Comparison of ENCODE assay signal across 14 cellular contexts in the genomic region with DNA sequence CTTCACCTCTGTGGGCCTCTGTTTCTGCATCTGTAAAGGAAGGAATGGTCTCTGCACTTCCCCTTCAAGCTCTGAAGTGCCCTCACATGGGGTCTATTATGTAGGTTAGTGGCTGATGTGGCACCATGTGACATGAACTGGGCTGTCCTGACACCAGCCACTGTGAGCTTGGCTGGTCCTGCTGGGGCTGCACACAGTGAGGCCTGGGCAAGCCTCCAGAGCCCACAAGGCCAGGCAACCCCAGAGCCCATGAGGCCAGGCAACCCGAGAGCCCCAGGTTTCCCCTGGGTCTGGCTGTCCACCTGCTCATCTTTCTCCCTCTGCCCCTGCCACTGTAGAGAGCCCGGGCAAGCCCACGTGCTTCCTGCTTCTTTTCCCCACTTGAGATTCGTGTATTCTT.
DNase-seq lines count a peak whose midpoint lies in the region; ATAC-seq and TF ChIP-seq lines count a peak whose summit lies in the region.
"Had no signal": no experiment of that assay in that cellular context is flagged by ENCODE, and none has a peak within 500 bp of the region (broad histone marks: within the 10 kb centered on the region; RNA-seq: fewer than 3 reads in every experiment).

No MANE protein-coding gene starts in this region.

- H3K27me3 ChIP-seq in Loucy (ENCODE audit: insufficient read depth, low read length, poor library complexity, severe bottlenecking) (no peaks in the 10 kb centered on the region), neural cell (ENCODE audit: insufficient read depth, low read depth, low read length) (no peaks in the 10 kb centered on the region)
- H3K27me3 ChIP-seq: Peyer's patch had no signal

- TF ChIP-seq CTCF in Loucy (conservative IDR thresholded peaks at IDR 0.05; ENCODE audit: low read length) (no peak), neural cell (IDR thresholded peaks at IDR 0.05; ENCODE audit: poor library complexity, severe bottlenecking) (no peak)

- no peak overlapping the region for H3K4me3 Mint-ChIP-seq in naive thymus-derived CD8-positive, alpha-beta T cell
- no peak overlapping the region for H3K4me3 Mint-ChIP-seq in stimulated activated naive CD8-positive, alpha-beta T cell treated with anti-CD3 and anti-CD28 coated beads, Interleukin-15, amount 100 ng/mL, for 72 hours
- H3K4me3 Mint-ChIP-seq: HFFc6 had no signal

- H3K79me2 ChIP-seq in Loucy (ENCODE audit: insufficient read depth, low read length): no peaks in the 10 kb centered on the region
- no peaks in the 10 kb centered on the region for H3K79me2 ChIP-seq in neural cell (replicated peaks; ENCODE audit: insufficient read depth, low read length)

- no peak for TF ChIP-seq RAD21 in neural cell (conservative IDR thresholded peaks at IDR 0.05)

- H3K4me2 ChIP-seq in Loucy (ENCODE audit: low read depth, low read length, poor library complexity, severe bottlenecking) (peak overlapping the region; percentile 22), neural cell (ENCODE audit: low read length) (no peak overlapping the region)

- TF ChIP-seq EP300 in neural cell (conservative IDR thresholded peaks at IDR 0.05; ENCODE audit: poor library complexity, severe bottlenecking): no peak

- peaks cover 0 to 2% (median 0%) of the 10 kb centered on the region in 4 donors for H3K4me1 Mint-ChIP-seq in naive thymus-derived CD8-positive, alpha-beta T cell
- H3K4me1 Mint-ChIP-seq in stimulated activated naive CD8-positive, alpha-beta T cell treated with anti-CD3 and anti-CD28 coated beads, Interleukin-15, amount 100 ng/mL, for 72 hours: no peaks in the 10 kb centered on the region

- ATAC-seq in naive thymus-derived CD8-positive, alpha-beta T cell: no peak
- ATAC-seq in HG02759 (IDR thresholded peaks at IDR 0.05; ENCODE audit: unreplicated experiment): no peak
- no peak for ATAC-seq in stimulated activated naive CD8-positive, alpha-beta T cell treated with anti-CD3 and anti-CD28 coated beads, Interleukin-15, amount 100 ng/mL, for 72 hours

- in situ Hi-C loops in G401 (cut with HindIII; ENCODE audit: low sequenced_read_pairs): no loop called here

- H3K27ac ChIP-seq in neural cell (ENCODE audit: low read length): peak overlapping the region; percentile 71
- H3K27ac ChIP-seq: Peyer's patch had no signal

- no peaks in the 10 kb centered on the region for H4K20me1 ChIP-seq in Loucy (ENCODE audit: insufficient read depth, low read length, poor library complexity, severe bottlenecking)
- H4K20me1 ChIP-seq in neural cell (ENCODE audit: insufficient read depth): no peaks in the 10 kb centered on the region

- peaks cover 14% of the 10 kb centered on the region for H3K4me1 ChIP-seq in Loucy (ENCODE audit: insufficient read depth, low read length, poor library complexity, severe bottlenecking)

- H3K9me3 Mint-ChIP-seq in naive thymus-derived CD8-positive, alpha-beta T cell: no peaks in the 10 kb centered on the region
- no peaks in the 10 kb centered on the region for H3K9me3 Mint-ChIP-seq in stimulated activated naive CD8-positive, alpha-beta T cell treated with anti-CD3 and anti-CD28 coated beads, Interleukin-15, amount 100 ng/mL, for 72 hours
- H3K9me3 Mint-ChIP-seq: HFFc6 had no signal

- H3K4me3 ChIP-seq in Loucy (ENCODE audit: low read length, poor library complexity, severe bottlenecking): no peak overlapping the region
- peak overlapping the region; percentile 36 for H3K4me3 ChIP-seq in neural cell (ENCODE audit: low read length)
- H3K4me3 ChIP-seq: Peyer's patch had no signal

- POLR2A ChIA-PET in naive thymus-derived CD8-positive, alpha-beta T cell (lab: Charles Lee): no interaction called here

- H3K36me3 Mint-ChIP-seq in naive thymus-derived CD8-positive, alpha-beta T cell: no peaks in the 10 kb centered on the region

- peaks cover 0 to 2% (median 0%) of the 10 kb centered on the region in 5 donors for H3K27me3 Mint-ChIP-seq in naive thymus-derived CD8-positive, alpha-beta T cell
- H3K27me3 Mint-ChIP-seq in stimulated activated naive CD8-positive, alpha-beta T cell treated with anti-CD3 and anti-CD28 coated beads, Interleukin-15, amount 100 ng/mL, for 72 hours: no peaks in the 10 kb centered on the region

- no peaks in the 10 kb centered on the region for H3K9me2 ChIP-seq in Loucy (replicated peaks; ENCODE audit: low read depth, low read length)
- no peaks in the 10 kb centered on the region for H3K9me2 ChIP-seq in neural cell (ENCODE audit: insufficient read depth, low read length)

- H3K36me3 ChIP-seq in Loucy (ENCODE audit: insufficient read depth, low read length) (no peaks in the 10 kb centered on the region), neural cell (ENCODE audit: insufficient read depth, low read length) (no peaks in the 10 kb centered on the region)
- H3K36me3 ChIP-seq: Peyer's patch had no signal

- H3F3A ChIP-seq in Loucy (ENCODE audit: low read depth): no peaks in the 10 kb centered on the region
- no peaks in the 10 kb centered on the region for H3F3A ChIP-seq in neural cell (ENCODE audit: insufficient read depth, low read length, poor library complexity, severe bottlenecking)

- H3K9ac ChIP-seq in Loucy (ENCODE audit: low read depth, low read length, poor library complexity, severe bottlenecking) (no peak overlapping the region), neural cell (ENCODE audit: low read length) (peak overlapping the region; percentile 27)

- H2AFZ ChIP-seq in Loucy (ENCODE audit: low read length) (peak overlapping the region; percentile 69), neural cell (ENCODE audit: low read depth, low read length) (no peak overlapping the region)

- peak; percentile 27 for DNase-seq in G401 (ENCODE audit: low spot score)
- DNase-seq in cerebellum (ENCODE audit: low spot score): peak; percentile 7
- DNase-seq in naive thymus-derived CD8-positive, alpha-beta T cell: no peak
- no peak for DNase-seq in stimulated activated naive CD8-positive, alpha-beta T cell treated with anti-CD3 and anti-CD28 coated beads, Interleukin-15, amount 100 ng/mL, for 72 hours
- no peak for DNase-seq in islet precursor cell
- DNase-seq: DMS53, HFFc6, NCI-H2029 treated with DMSO at 0.1 percent for 48 hours, NCI-H226, Peyer's patch, SHP77 had no signal

- H3K9me3 ChIP-seq in Loucy (ENCODE audit: insufficient read depth, low read depth, low read length) (no peaks in the 10 kb centered on the region), neural cell (ENCODE audit: low read length) (no peaks in the 10 kb centered on the region)
- H3K9me3 ChIP-seq: Peyer's patch had no signal

- H3K27ac Mint-ChIP-seq in naive thymus-derived CD8-positive, alpha-beta T cell: peak overlapping the region in 1 of 10 donors; percentile 3
- H3K27ac Mint-ChIP-seq in stimulated activated naive CD8-positive, alpha-beta T cell treated with anti-CD3 and anti-CD28 coated beads, Interleukin-15, amount 100 ng/mL, for 72 hours: peak overlapping the region in 1 of 2 donors; percentile 1
- H3K27ac Mint-ChIP-seq: HFFc6 had no signal

TF ChIP-seq in neural cell, 6 proteins besides CTCF, POLR2A, EP300 and RAD21:
- TF ChIP-seq POLR2AphosphoS5 (IDR thresholded peaks at IDR 0.05) (no peak), EZH2 (IDR thresholded peaks at IDR 0.05; ENCODE audit: borderline replicate concordance, insufficient read depth, low read length, poor library complexity, severe bottlenecking) (no peak), TAF1 (IDR thresholded peaks at IDR 0.05; ENCODE audit: low read depth) (no peak), MXI1 (conservative IDR thresholded peaks at IDR 0.05; ENCODE audit: poor library complexity, severe bottlenecking) (no peak), SMC3 (conservative IDR thresholded peaks at IDR 0.05; ENCODE audit: poor library complexity) (no peak)
- TF ChIP-seq, protein P1, sequence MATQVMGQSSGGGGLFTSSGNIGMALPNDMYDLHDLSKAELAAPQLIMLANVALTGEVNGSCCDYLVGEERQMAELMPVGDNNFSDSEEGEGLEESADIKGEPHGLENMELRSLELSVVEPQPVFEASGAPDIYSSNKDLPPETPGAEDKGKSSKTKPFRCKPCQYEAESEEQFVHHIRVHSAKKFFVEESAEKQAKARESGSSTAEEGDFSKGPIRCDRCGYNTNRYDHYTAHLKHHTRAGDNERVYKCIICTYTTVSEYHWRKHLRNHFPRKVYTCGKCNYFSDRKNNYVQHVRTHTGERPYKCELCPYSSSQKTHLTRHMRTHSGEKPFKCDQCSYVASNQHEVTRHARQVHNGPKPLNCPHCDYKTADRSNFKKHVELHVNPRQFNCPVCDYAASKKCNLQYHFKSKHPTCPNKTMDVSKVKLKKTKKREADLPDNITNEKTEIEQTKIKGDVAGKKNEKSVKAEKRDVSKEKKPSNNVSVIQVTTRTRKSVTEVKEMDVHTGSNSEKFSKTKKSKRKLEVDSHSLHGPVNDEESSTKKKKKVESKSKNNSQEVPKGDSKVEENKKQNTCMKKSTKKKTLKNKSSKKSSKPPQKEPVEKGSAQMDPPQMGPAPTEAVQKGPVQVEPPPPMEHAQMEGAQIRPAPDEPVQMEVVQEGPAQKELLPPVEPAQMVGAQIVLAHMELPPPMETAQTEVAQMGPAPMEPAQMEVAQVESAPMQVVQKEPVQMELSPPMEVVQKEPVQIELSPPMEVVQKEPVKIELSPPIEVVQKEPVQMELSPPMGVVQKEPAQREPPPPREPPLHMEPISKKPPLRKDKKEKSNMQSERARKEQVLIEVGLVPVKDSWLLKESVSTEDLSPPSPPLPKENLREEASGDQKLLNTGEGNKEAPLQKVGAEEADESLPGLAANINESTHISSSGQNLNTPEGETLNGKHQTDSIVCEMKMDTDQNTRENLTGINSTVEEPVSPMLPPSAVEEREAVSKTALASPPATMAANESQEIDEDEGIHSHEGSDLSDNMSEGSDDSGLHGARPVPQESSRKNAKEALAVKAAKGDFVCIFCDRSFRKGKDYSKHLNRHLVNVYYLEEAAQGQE (IDR thresholded peaks at IDR 0.05; ENCODE audit: borderline replicate concordance): no peak

Comparison
In these comparisons a context has a peak if more than half of its experiments do, and no peak if none do; other contexts are left out.
1. DNase-seq: peak in G401 (single experiment) and cerebellum (single experiment); none in naive thymus-derived CD8-positive, alpha-beta T cell (0 of 10), stimulated activated naive CD8-positive, alpha-beta T cell treated with anti-CD3 and anti-CD28 coated beads, Interleukin-15, amount 100 ng/mL, for 72 hours (0 of 2) and islet precursor cell (single experiment).